11 cellular contexts compared by ENCODE assay signal in genomic region chr6:10847684-10848083, GRCh38. TPM values are rescaled to one million over a fixed set of nuclear protein-coding genes. Genes with fewer than 3 reads are reported as not detected.
DNase-seq lines count a peak whose midpoint lies in the region; ATAC-seq and TF ChIP-seq lines count a peak whose summit lies in the region.
"Had no signal": no experiment of that assay in that cellular context is flagged by ENCODE, and none has a peak within 500 bp of the region (broad histone marks: within the 10 kb centered on the region; RNA-seq: fewer than 3 reads in every experiment).

No MANE protein-coding gene starts in this region.

- H3K27ac ChIP-seq in CD8-positive, alpha-beta T cell (ENCODE audit: low read depth, low read length): no peak overlapping the region
- no peak overlapping the region for H3K27ac ChIP-seq in lower lobe of right lung

- no peaks in the 10 kb centered on the region for H3K9me3 ChIP-seq in CD8-positive, alpha-beta T cell (ENCODE audit: low read length)
- H3K9me3 ChIP-seq in lower lobe of right lung: no peaks in the 10 kb centered on the region

- H3K36me3 ChIP-seq in CD8-positive, alpha-beta T cell (ENCODE audit: insufficient read depth, low read length): no peaks in the 10 kb centered on the region
- H3K36me3 ChIP-seq in lower lobe of right lung: no peaks in the 10 kb centered on the region

- ATAC-seq in CD8-positive, alpha-beta T cell: no peak
- ATAC-seq in lower lobe of right lung (no peak), HG03469 (IDR thresholded peaks at IDR 0.05; ENCODE audit: unreplicated experiment) (no peak)

- H3K4me3 ChIP-seq in CD8-positive, alpha-beta T cell (ENCODE audit: low read depth, low read length): no peak overlapping the region
- no peak overlapping the region for H3K4me3 ChIP-seq in lower lobe of right lung

- H3K27me3 ChIP-seq in CD8-positive, alpha-beta T cell (ENCODE audit: insufficient read depth, low read length): no peaks in the 10 kb centered on the region
- no peaks in the 10 kb centered on the region for H3K27me3 ChIP-seq in lower lobe of right lung (ENCODE audit: low read depth)

- intact Hi-C loops in CD8-positive, alpha-beta T cell (cut with DNase I, micrococcal nuclease): no loop called here
- intact Hi-C loops in lower lobe of right lung (cut with DNase I): no loop called here

- H3K27ac Mint-ChIP-seq in CD8-positive, alpha-beta T cell: no peak overlapping the region

- no peaks in the 10 kb centered on the region for H3K4me1 Mint-ChIP-seq in CD8-positive, alpha-beta T cell (ENCODE audit: low read depth)

- H3K4me3 Mint-ChIP-seq in CD8-positive, alpha-beta T cell: no peak overlapping the region

- peaks cover 11% of the 10 kb centered on the region for H3K27me3 Mint-ChIP-seq in CD8-positive, alpha-beta T cell (ENCODE audit: low read depth)

- CTCF ChIA-PET in CD8-positive, alpha-beta T cell (lab: Charles Lee): no interaction called here

- H3K9me3 Mint-ChIP-seq in CD8-positive, alpha-beta T cell: peaks cover 3% of the 10 kb centered on the region

- POLR2A ChIA-PET in CD8-positive, alpha-beta T cell (lab: Charles Lee): no interaction called here

- H3K4me1 ChIP-seq in CD8-positive, alpha-beta T cell (ENCODE audit: insufficient read depth, low read length): no peaks in the 10 kb centered on the region
- H3K4me1 ChIP-seq in lower lobe of right lung: no peaks in the 10 kb centered on the region

- in situ Hi-C loops in GM13977 (cut with MboI; ENCODE audit: low pct_unique_long_range_greater_than_20kb, low sequenced_read_pairs, unreplicated experiment): no loop called here
- in situ Hi-C loops in SK-MEL-5 (cut with HindIII; ENCODE audit: low pct_unique_long_range_greater_than_20kb, low sequenced_read_pairs): no loop called here

- no peak for DNase-seq in CD8-positive, alpha-beta T cell
- DNase-seq in GM13977 (ENCODE audit: low spot score) (no peak), SK-MEL-5 (ENCODE audit: low read depth, low spot score) (peak; percentile 63), lower lobe of right lung (no peak), NCI-H510A treated with DMSO at 0.1 percent for 48 hours (lab: John Stamatoyannopoulos, UW) (no peak)
- no peak for DNase-seq in stimulated activated CD4-positive, alpha-beta T cell treated with anti-CD3 and anti-CD28 coated beads, Interleukin-4, amount 100 ng/mL, for 1 hour
- DNase-seq: amygdala, NCI-H1048, SHP77 treated with DMSO at 0.1 percent for 48 hours had no signal

- TF ChIP-seq CTCF in CD8-positive, alpha-beta T cell (IDR thresholded peaks at IDR 0.05): peak; percentile 32
- TF ChIP-seq CTCF in GM13977 (IDR thresholded peaks at IDR 0.05; ENCODE audit: extremely low read depth, insufficient read depth, missing control alignments): peak; percentile 30
- TF ChIP-seq CTCF in lower lobe of right lung (IDR thresholded peaks at IDR 0.05): peak; percentile 24

- no peaks in the 10 kb centered on the region for H3K36me3 Mint-ChIP-seq in CD8-positive, alpha-beta T cell

RNA-seq across cellular contexts. Expression of gene MAK, which starts 9.3 kb away (rescaled TPM):
- under 1 TPM; 0.62 to 0.89 TPM for total RNA-seq in CD8-positive, alpha-beta T cell
- 0.26 and 0.29 TPM in 2 replicates for total RNA-seq in SK-MEL-5 (2014; rRNA removed; shearing (Covaris generic))
- polyA plus RNA-seq in SK-MEL-5 (2015; cell fraction: cytosol; rRNA removed): 0.11 and 0.18 TPM in 2 replicates
- 0.27 and 0.68 TPM in 2 replicates for polyA plus RNA-seq in SK-MEL-5 (2015; cell fraction: nucleus; rRNA removed)
- 1.3 TPM for total RNA-seq in lower lobe of right lung
- total RNA-seq: fibroblast of lung had no signal

RNA-seq across cellular contexts. Expression of gene GCM2, which starts 34.2 kb away (rescaled TPM):
- total RNA-seq in CD8-positive, alpha-beta T cell: not detected
- not detected in 2 replicates for total RNA-seq in SK-MEL-5 (2014; rRNA removed; shearing (Covaris generic))
- not detected in 2 replicates for polyA plus RNA-seq in SK-MEL-5 (2015; cell fraction: cytosol; rRNA removed)
- polyA plus RNA-seq in SK-MEL-5 (2015; cell fraction: nucleus; rRNA removed): 0.14 TPM in 1 of 2 replicates, not detected in the other
- total RNA-seq in lower lobe of right lung: not detected
- total RNA-seq: fibroblast of lung had no signal
- polyA plus RNA-seq: fibroblast of lung had no signal

RNA-seq across cellular contexts. Expression of gene SYCP2L, which starts 39.2 kb away (rescaled TPM):
- not detected for total RNA-seq in CD8-positive, alpha-beta T cell
- total RNA-seq in SK-MEL-5 (2014; rRNA removed; shearing (Covaris generic)): 5.6 and 6.2 TPM in 2 replicates
- polyA plus RNA-seq in SK-MEL-5 (2015; cell fraction: cytosol; rRNA removed): 2.2 and 2.6 TPM in 2 replicates
- polyA plus RNA-seq in SK-MEL-5 (2015; cell fraction: nucleus; rRNA removed): 126 and 132 TPM in 2 replicates
- 1.0 TPM for total RNA-seq in lower lobe of right lung
- polyA plus RNA-seq: fibroblast of lung had no signal
